1 cellular context compared by ENCODE assay signal in the genomic region with DNA sequence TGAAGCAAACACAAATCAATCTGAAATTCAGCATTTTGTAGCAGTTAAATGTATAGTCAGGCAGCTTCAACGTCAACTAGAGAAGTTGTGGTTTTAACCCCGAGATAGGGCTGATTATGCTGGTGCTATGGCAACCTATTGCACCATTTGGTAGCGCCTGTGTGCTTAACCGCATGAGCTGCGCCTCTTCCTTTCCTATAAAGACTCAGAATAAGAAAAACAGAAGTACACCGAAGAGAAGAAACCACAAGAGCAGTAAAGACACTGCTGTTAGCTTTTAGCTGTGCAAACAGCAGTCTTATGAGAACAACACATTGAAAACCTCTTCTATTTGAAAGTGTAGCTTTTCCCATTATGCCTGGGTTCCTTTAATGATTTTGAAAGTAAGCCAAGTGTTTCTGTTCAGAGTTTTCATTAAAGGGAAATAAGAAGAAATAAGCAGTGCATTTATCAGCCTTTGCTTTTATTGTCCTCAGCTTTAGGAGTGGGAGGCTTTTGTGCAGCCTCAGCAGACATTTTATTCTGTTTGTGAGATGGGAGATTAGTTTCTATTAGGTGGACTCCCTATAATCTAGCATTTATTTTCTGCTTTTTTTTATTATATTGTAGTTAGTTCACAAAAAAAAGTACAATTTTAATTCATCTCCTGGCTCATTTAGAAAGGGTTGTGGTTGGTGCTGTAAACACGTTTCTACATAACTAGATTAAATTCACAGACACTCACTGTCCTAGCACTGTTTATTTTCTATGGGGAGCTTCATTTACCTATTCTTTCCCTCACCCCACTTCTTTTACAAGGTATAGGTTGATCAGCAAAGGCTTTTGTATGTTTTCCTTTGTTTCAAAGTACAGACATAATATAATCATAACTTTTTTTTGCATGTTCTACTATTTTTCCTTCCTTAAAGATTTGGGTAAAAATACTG.
TF ChIP-seq lines count a peak whose summit lies in the region.

No MANE protein-coding gene starts in this region.

TF ChIP-seq in GM12878, 131 proteins besides CTCF, POLR2A, EP300 and RAD21 (continued from another document and continues in another):
- peak; percentile 89 for TF ChIP-seq CREM (IDR thresholded peaks at IDR 0.05; ENCODE audit: low read depth)
- no peak for TF ChIP-seq ZNF687 (IDR thresholded peaks at IDR 0.05)
- TF ChIP-seq, protein P1, sequence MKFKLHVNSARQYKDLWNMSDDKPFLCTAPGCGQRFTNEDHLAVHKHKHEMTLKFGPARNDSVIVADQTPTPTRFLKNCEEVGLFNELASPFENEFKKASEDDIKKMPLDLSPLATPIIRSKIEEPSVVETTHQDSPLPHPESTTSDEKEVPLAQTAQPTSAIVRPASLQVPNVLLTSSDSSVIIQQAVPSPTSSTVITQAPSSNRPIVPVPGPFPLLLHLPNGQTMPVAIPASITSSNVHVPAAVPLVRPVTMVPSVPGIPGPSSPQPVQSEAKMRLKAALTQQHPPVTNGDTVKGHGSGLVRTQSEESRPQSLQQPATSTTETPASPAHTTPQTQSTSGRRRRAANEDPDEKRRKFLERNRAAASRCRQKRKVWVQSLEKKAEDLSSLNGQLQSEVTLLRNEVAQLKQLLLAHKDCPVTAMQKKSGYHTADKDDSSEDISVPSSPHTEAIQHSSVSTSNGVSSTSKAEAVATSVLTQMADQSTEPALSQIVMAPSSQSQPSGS (IDR thresholded peaks at IDR 0.05; ENCODE audit: low read length) = peak; percentile 92
- TF ChIP-seq, protein P2, sequence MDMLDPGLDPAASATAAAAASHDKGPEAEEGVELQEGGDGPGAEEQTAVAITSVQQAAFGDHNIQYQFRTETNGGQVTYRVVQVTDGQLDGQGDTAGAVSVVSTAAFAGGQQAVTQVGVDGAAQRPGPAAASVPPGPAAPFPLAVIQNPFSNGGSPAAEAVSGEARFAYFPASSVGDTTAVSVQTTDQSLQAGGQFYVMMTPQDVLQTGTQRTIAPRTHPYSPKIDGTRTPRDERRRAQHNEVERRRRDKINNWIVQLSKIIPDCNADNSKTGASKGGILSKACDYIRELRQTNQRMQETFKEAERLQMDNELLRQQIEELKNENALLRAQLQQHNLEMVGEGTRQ (IDR thresholded peaks at IDR 0.05; ENCODE audit: borderline replicate concordance, low read depth, low read length) = no peak
- TF ChIP-seq SP1 (IDR thresholded peaks at IDR 0.05; ENCODE audit: low read depth, low read length) = peak; percentile 78
- TF ChIP-seq MTA3 (IDR thresholded peaks at IDR 0.05; ENCODE audit: borderline replicate concordance, low read length) = peak; percentile 89; the same call in 1 of the 2 replicates
- TF ChIP-seq RUNX3 (IDR thresholded peaks at IDR 0.05; ENCODE audit: low read length) = peak; percentile 100
- no peak for TF ChIP-seq SUPT20H (IDR thresholded peaks at IDR 0.05; ENCODE audit: borderline replicate concordance, control insufficient read depth, low read depth, low read length)
- peak; percentile 31; the same call in 1 of the 2 replicates for TF ChIP-seq ZBTB40 (IDR thresholded peaks at IDR 0.05; ENCODE audit: borderline replicate concordance)
- peak; percentile 91 for TF ChIP-seq NFIC (IDR thresholded peaks at IDR 0.05; ENCODE audit: low read depth, low read length)
- peak; percentile 91 for TF ChIP-seq CREB1 (IDR thresholded peaks at IDR 0.05; ENCODE audit: low read depth)
- peak; percentile 19; the same call in 1 of the 2 replicates for TF ChIP-seq ZBED1 (IDR thresholded peaks at IDR 0.05; ENCODE audit: borderline replicate concordance)
- 0 out of 2 replicates have a peak, but pooled peaks have one; percentile 38 for TF ChIP-seq NKRF (conservative IDR thresholded peaks at IDR 0.05)
- TF ChIP-seq SMAD1 (IDR thresholded peaks at IDR 0.05; ENCODE audit: low read depth, partially characterized antibody) = no peak
- no peak for TF ChIP-seq KDM1A (IDR thresholded peaks at IDR 0.05; ENCODE audit: borderline replicate concordance)
- peak; percentile 46; the same call in 1 of the 2 replicates for TF ChIP-seq PKNOX1 (IDR thresholded peaks at IDR 0.05)
- peak; percentile 86; the same call in 1 of the 2 replicates for TF ChIP-seq RCOR1 (conservative IDR thresholded peaks at IDR 0.05; ENCODE audit: low read depth, low read length)
- no peak for TF ChIP-seq SUZ12 (IDR thresholded peaks at IDR 0.05; ENCODE audit: unreplicated experiment)
- TF ChIP-seq KLF5 (IDR thresholded peaks at IDR 0.05; ENCODE audit: partially characterized antibody) = peak; percentile 32
- peak; percentile 91 for TF ChIP-seq FOXM1 (IDR thresholded peaks at IDR 0.05; ENCODE audit: low read depth, low read length)
- TF ChIP-seq, protein P3, sequence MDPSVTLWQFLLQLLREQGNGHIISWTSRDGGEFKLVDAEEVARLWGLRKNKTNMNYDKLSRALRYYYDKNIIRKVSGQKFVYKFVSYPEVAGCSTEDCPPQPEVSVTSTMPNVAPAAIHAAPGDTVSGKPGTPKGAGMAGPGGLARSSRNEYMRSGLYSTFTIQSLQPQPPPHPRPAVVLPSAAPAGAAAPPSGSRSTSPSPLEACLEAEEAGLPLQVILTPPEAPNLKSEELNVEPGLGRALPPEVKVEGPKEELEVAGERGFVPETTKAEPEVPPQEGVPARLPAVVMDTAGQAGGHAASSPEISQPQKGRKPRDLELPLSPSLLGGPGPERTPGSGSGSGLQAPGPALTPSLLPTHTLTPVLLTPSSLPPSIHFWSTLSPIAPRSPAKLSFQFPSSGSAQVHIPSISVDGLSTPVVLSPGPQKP (IDR thresholded peaks at IDR 0.05; ENCODE audit: low read depth, low read length) = no peak
- peak; percentile 97 for TF ChIP-seq BMI1 (IDR thresholded peaks at IDR 0.05; ENCODE audit: borderline replicate concordance)
- TF ChIP-seq MEF2B (IDR thresholded peaks at IDR 0.05; ENCODE audit: partially characterized antibody, poor library complexity, severe bottlenecking) = peak; percentile 84
- no peak; a peak in 1 of 4 replicates for TF ChIP-seq SRF (IDR thresholded peaks at IDR 0.05; ENCODE audit: low read depth in 2 of 2, low read length in 2 of 2)
- no peak for TF ChIP-seq HCFC1 (IDR thresholded peaks at IDR 0.05; ENCODE audit: low read length)
- TF ChIP-seq, protein P4, sequence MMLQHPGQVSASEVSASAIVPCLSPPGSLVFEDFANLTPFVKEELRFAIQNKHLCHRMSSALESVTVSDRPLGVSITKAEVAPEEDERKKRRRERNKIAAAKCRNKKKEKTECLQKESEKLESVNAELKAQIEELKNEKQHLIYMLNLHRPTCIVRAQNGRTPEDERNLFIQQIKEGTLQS (IDR thresholded peaks at IDR 0.05; ENCODE audit: borderline replicate concordance, extremely low read depth, low read depth, low read length) = no peak
- peak; percentile 88 to 92 for TF ChIP-seq IKZF2 (IDR thresholded peaks at IDR 0.05)
- 0 out of 2 replicates have a peak, but pooled peaks have one; percentile 34 for TF ChIP-seq GABPA (IDR thresholded peaks at IDR 0.05; ENCODE audit: low read depth)
- TF ChIP-seq MXI1 (IDR thresholded peaks at IDR 0.05; ENCODE audit: low read depth, low read length) = peak; percentile 95
- peak; percentile 87 for TF ChIP-seq RFX5 (IDR thresholded peaks at IDR 0.05; ENCODE audit: low read depth, low read length)
- TF ChIP-seq ETV6 (conservative IDR thresholded peaks at IDR 0.05 in 1 of 2, IDR thresholded peaks at IDR 0.05 in 1 of 2; ENCODE audit: borderline replicate concordance in 1 of 2, low read depth in 1 of 2) = peak in 1 of 2 experiments; percentile 77; a peak in 2 of 4 replicates
- TF ChIP-seq BHLHE40 (IDR thresholded peaks at IDR 0.05; ENCODE audit: borderline replicate concordance in 1 of 2, low read depth in 2 of 2, low read length in 1 of 2) = peak; percentile 72; a peak in 2 of 4 replicates
- TF ChIP-seq MYC (IDR thresholded peaks at IDR 0.05; ENCODE audit: insufficient read depth, insufficient read length, insufficient replicate concordance, low read length, severe bottlenecking) = no peak
- no peak for TF ChIP-seq POLR2AphosphoS2 (IDR thresholded peaks at IDR 0.05; ENCODE audit: low read depth, low read length)
- TF ChIP-seq HDAC2 (IDR thresholded peaks at IDR 0.05) = no peak
- no peak for TF ChIP-seq SIN3A (IDR thresholded peaks at IDR 0.05; ENCODE audit: low read depth, low read length)
- peak; percentile 89; the same call in 1 of the 2 replicates for TF ChIP-seq DPF2 (IDR thresholded peaks at IDR 0.05)
- peak; percentile 94 for TF ChIP-seq POU2F2 (IDR thresholded peaks at IDR 0.05; ENCODE audit: borderline replicate concordance, low read depth, low read length)
- TF ChIP-seq STAT1 (conservative IDR thresholded peaks at IDR 0.05) = no peak
- TF ChIP-seq JUND (IDR thresholded peaks at IDR 0.05; ENCODE audit: low read depth, low read length) = 0 out of 2 replicates have a peak, but pooled peaks have one; percentile 8
- no peak for TF ChIP-seq NFYA (IDR thresholded peaks at IDR 0.05; ENCODE audit: borderline replicate concordance, low read depth, low read length)
